8 cellular contexts compared by ENCODE assay signal in genomic region chr6:41306187-41306854, GRCh38. TPM values are rescaled to one million over a fixed set of nuclear protein-coding genes. Genes with fewer than 3 reads are reported as not detected.
DNase-seq lines count a peak whose midpoint lies in the region; ATAC-seq and TF ChIP-seq lines count a peak whose summit lies in the region.

No MANE protein-coding gene starts in this region.

- H3K27ac ChIP-seq in brain microvascular endothelial cell (no peak overlapping the region), left lung (no peak overlapping the region), tibial artery (no peak overlapping the region)

- H3K4me1 ChIP-seq in left lung: peaks cover 0 to 16% of the 10 kb centered on the region in 2 donors
- no peaks in the 10 kb centered on the region for H3K4me1 ChIP-seq in tibial artery

- no peaks in the 10 kb centered on the region for H3K36me3 ChIP-seq in brain microvascular endothelial cell (replicated peaks)
- H3K36me3 ChIP-seq in left lung: no peaks in the 10 kb centered on the region
- no peaks in the 10 kb centered on the region for H3K36me3 ChIP-seq in tibial artery

- no peak overlapping the region for H3K4me3 ChIP-seq in brain microvascular endothelial cell (ENCODE audit: low read depth, low read length)
- H3K4me3 ChIP-seq in left lung: no peak overlapping the region
- no peak overlapping the region for H3K4me3 ChIP-seq in tibial artery

- DNase-seq in activated CD4-positive, CD25-positive, alpha-beta regulatory T cell treated with anti-CD3 and anti-CD28 coated beads, Interleukin-2, amount 50 U/mL, for 16 hours (ENCODE audit: low read depth, low spot score): peak; percentile 10
- no peak for DNase-seq in activated CD4-positive, CD25-positive, alpha-beta regulatory T cell treated with anti-CD3 and anti-CD28 coated beads, Interleukin-2, amount 50 U/mL, for 72 hours
- DNase-seq in Kasumi-1 (lab: John Stamatoyannopoulos, UW) (peak; percentile 24 to 31), RKO (ENCODE audit: low spot score) (peak; percentile 22), brain microvascular endothelial cell (peak; percentile 23), left lung (no peak), tibial artery (no peak)

- ATAC-seq in left lung: peak; percentile 84
- no peak for ATAC-seq in HG03108 (IDR thresholded peaks at IDR 0.05; ENCODE audit: unreplicated experiment)

- intact Hi-C loops in left lung (cut with DNase I) (no loop called here), tibial artery (cut with DNase I; ENCODE audit: low total_unique reads) (no loop called here)

- TF ChIP-seq CTCF in brain microvascular endothelial cell (IDR thresholded peaks at IDR 0.05; ENCODE audit: low read depth, low read length, missing control alignments): peak; percentile 72
- peak; percentile 57 to 69 for TF ChIP-seq CTCF in left lung (IDR thresholded peaks at IDR 0.05)
- peak; percentile 40 for TF ChIP-seq CTCF in tibial artery (IDR thresholded peaks at IDR 0.05)

- H3K9me3 ChIP-seq in left lung (no peaks in the 10 kb centered on the region), tibial artery (no peaks in the 10 kb centered on the region)

- peaks cover 5% of the 10 kb centered on the region for H3K27me3 ChIP-seq in brain microvascular endothelial cell (replicated peaks)
- peaks cover 0 to 4% of the 10 kb centered on the region in 2 donors for H3K27me3 ChIP-seq in left lung
- H3K27me3 ChIP-seq in tibial artery: peaks cover 0 to 25% of the 10 kb centered on the region in 2 donors

- in situ Hi-C loops in brain microvascular endothelial cell (cut with HindIII; ENCODE audit: low pct_ligation_motif_present, low sequenced_read_pairs): no loop called here

RNA-seq across cellular contexts. Expression of gene TREM1, which starts 19.8 kb away (rescaled TPM):
- 10 to 100 TPM; 36.5 to 65.3 TPM for total RNA-seq in left lung

RNA-seq across cellular contexts. Expression of gene NCR2, which starts 29.1 kb away (rescaled TPM):
- total RNA-seq in left lung: not detected

Comparison
In these comparisons a context has a peak if more than half of its experiments do, and no peak if none do; other contexts are left out.
1. DNase-seq: peak in activated CD4-positive, CD25-positive, alpha-beta regulatory T cell treated with anti-CD3 and anti-CD28 coated beads, Interleukin-2, amount 50 U/mL, for 16 hours (single experiment), Kasumi-1 (2 of 2), RKO (single experiment) and brain microvascular endothelial cell (single experiment); none in activated CD4-positive, CD25-positive, alpha-beta regulatory T cell treated with anti-CD3 and anti-CD28 coated beads, Interleukin-2, amount 50 U/mL, for 72 hours (single experiment), left lung (0 of 2) and tibial artery (0 of 2).
2. Peak in every context shown above with its lines, with median percentiles within 50 percentile points of each other: CTCF ChIP-seq.